In genomic region chr1:232579461-232579860, GRCh38 we compare ENCODE assay signal across 12 cellular contexts. TPM values are rescaled to one million over a fixed set of nuclear protein-coding genes. Genes with fewer than 3 reads are reported as not detected.
DNase-seq lines count a peak whose midpoint lies in the region; ATAC-seq and TF ChIP-seq lines count a peak whose summit lies in the region.
"Had no signal": no experiment of that assay in that cellular context is flagged by ENCODE, and none has a peak within 500 bp of the region (broad histone marks: within the 10 kb centered on the region; RNA-seq: fewer than 3 reads in every experiment).

No MANE protein-coding gene starts in this region.

- TF ChIP-seq CTCF in right atrium auricular region (IDR thresholded peaks at IDR 0.05): no peak
- TF ChIP-seq CTCF in upper lobe of right lung (IDR thresholded peaks at IDR 0.05): no peak

- no peak overlapping the region for H4K8ac ChIP-seq in neuronal stem cell (ENCODE audit: low read depth, low read length)

- H2AFZ ChIP-seq in neuronal stem cell (ENCODE audit: low read length): no peak overlapping the region

- H3K79me1 ChIP-seq in neuronal stem cell (ENCODE audit: low read depth, low read length): no peaks in the 10 kb centered on the region

- H3K4me3 ChIP-seq in right atrium auricular region: no peak overlapping the region
- H3K4me3 ChIP-seq in mesodermal cell (ENCODE audit: extremely low read depth, insufficient read depth, low read length, poor library complexity, severe bottlenecking): no peak overlapping the region
- H3K4me3 ChIP-seq in upper lobe of right lung: no peak overlapping the region
- H3K4me3 ChIP-seq in neuronal stem cell (ENCODE audit: low read length in 2 of 2): no peak overlapping the region

- H3K14ac ChIP-seq in neuronal stem cell (ENCODE audit: low read length): no peak overlapping the region

- intact Hi-C loops in left ventricle myocardium superior (cut with micrococcal nuclease): no loop called here
- intact Hi-C loops in upper lobe of right lung (cut with DNase I): no loop called here

- no CpG with 5 or more reads among the region's 1 CpG for WGBS in mesodermal cell (ENCODE audit: insufficient coverage in 2 of 2), 2 experiments
- WGBS in neuronal stem cell (ENCODE audit: extremely low coverage in 2 of 2, insufficient read length in 2 of 2, insufficient replicate concordance in 1 of 2), 2 donors: no CpG with 5 or more reads among the region's 1 CpG

- H3K36me3 ChIP-seq in right atrium auricular region: no peaks in the 10 kb centered on the region
- H3K36me3 ChIP-seq in mesodermal cell (ENCODE audit: control insufficient read depth, insufficient read depth, low read length): peaks cover 23% of the 10 kb centered on the region
- no peaks in the 10 kb centered on the region for H3K36me3 ChIP-seq in upper lobe of right lung
- peaks cover 0 to 67% of the 10 kb centered on the region in 2 donors for H3K36me3 ChIP-seq in neuronal stem cell (replicated peaks in 1 of 2; ENCODE audit: control insufficient read depth in 2 of 2, insufficient read depth in 2 of 2, low read length in 2 of 2)

- no peaks in the 10 kb centered on the region for H3K36me3 Mint-ChIP-seq in T-helper 17 cell (ENCODE audit: low read depth)

- ATAC-seq in left ventricle myocardium superior (no peak), T-helper 17 cell (no peak), upper lobe of right lung (peak; percentile 56), HG03442 (IDR thresholded peaks at IDR 0.05; ENCODE audit: unreplicated experiment) (no peak)

- H3K4ac ChIP-seq in neuronal stem cell (ENCODE audit: low read length): no peak overlapping the region

- H3K4me1 ChIP-seq in right atrium auricular region (peaks cover 3 to 41% of the 10 kb centered on the region in 2 donors), mesodermal cell (ENCODE audit: control insufficient read depth, insufficient read depth, low read length, poor library complexity, severe bottlenecking) (peaks cover 48% of the 10 kb centered on the region), upper lobe of right lung (peaks cover 38% of the 10 kb centered on the region), neuronal stem cell (ENCODE audit: control insufficient read depth in 2 of 2, insufficient read depth in 1 of 2, low read depth in 1 of 2, low read length in 2 of 2) (peaks cover 17 to 38% of the 10 kb centered on the region in 2 donors)

- no peaks in the 10 kb centered on the region for H3K9me3 ChIP-seq in right atrium auricular region
- H3K9me3 ChIP-seq in T-helper 17 cell (ENCODE audit: control insufficient read depth, low read length, poor library complexity, severe bottlenecking): no peaks in the 10 kb centered on the region
- no peaks in the 10 kb centered on the region for H3K9me3 ChIP-seq in mesodermal cell (ENCODE audit: control insufficient read depth, low read length)
- no peaks in the 10 kb centered on the region for H3K9me3 ChIP-seq in upper lobe of right lung
- peaks cover 0 to 4% of the 10 kb centered on the region in 2 donors for H3K9me3 ChIP-seq in neuronal stem cell (replicated peaks in 1 of 2; ENCODE audit: control insufficient read depth in 2 of 2, insufficient read depth in 1 of 2, low read depth in 1 of 2, low read length in 2 of 2)

- no peak overlapping the region for H2AK5ac ChIP-seq in neuronal stem cell (ENCODE audit: low read depth, low read length)

- DNase-seq in right atrium auricular region (ENCODE audit: low spot score) (no peak), left ventricle myocardium superior (no peak), T-helper 17 cell (no peak), upper lobe of right lung (no peak), DMS153 treated with DMSO at 0.1 percent for 48 hours (lab: John Stamatoyannopoulos, UW; ENCODE audit: unreplicated experiment) (no peak), neuronal stem cell (ENCODE audit: low spot score) (no peak)
- DNase-seq: H7, mesenchymal stem cell, NCI-H1092, NCI-H524 had no signal

- H3K27ac ChIP-seq in right atrium auricular region (peak overlapping the region; percentile 25 to 32), mesodermal cell (ENCODE audit: low read depth, low read length, severe bottlenecking) (peak overlapping the region; percentile 83), upper lobe of right lung (peak overlapping the region; percentile 65), neuronal stem cell (replicated peaks; ENCODE audit: low read length) (no peak overlapping the region)

- peaks cover 15% of the 10 kb centered on the region for H3K4me1 Mint-ChIP-seq in T-helper 17 cell

- no peak overlapping the region for H3K18ac ChIP-seq in neuronal stem cell (ENCODE audit: low read length)

- no peak overlapping the region for H2BK120ac ChIP-seq in neuronal stem cell (ENCODE audit: low read depth, low read length)

- H2BK12ac ChIP-seq in neuronal stem cell (ENCODE audit: low read length): no peak overlapping the region

- peak overlapping the region; percentile 10 for H3K4me3 Mint-ChIP-seq in T-helper 17 cell

- no peak overlapping the region for H3K4me2 ChIP-seq in neuronal stem cell (ENCODE audit: insufficient read depth, low read length, poor library complexity, severe bottlenecking)

- H2BK5ac ChIP-seq in neuronal stem cell (ENCODE audit: low read length): no peak overlapping the region

- no peak overlapping the region for H2BK15ac ChIP-seq in neuronal stem cell (ENCODE audit: low read length)

- no peak overlapping the region for H3K23ac ChIP-seq in neuronal stem cell (ENCODE audit: low read depth, low read length, poor library complexity)

- H3K27ac Mint-ChIP-seq in T-helper 17 cell: peak overlapping the region; percentile 61

- no peak overlapping the region for H3K9ac ChIP-seq in neuronal stem cell (ENCODE audit: low read depth, low read length, poor library complexity)

- no peaks in the 10 kb centered on the region for H3K27me3 ChIP-seq in right atrium auricular region
- H3K27me3 ChIP-seq in upper lobe of right lung: no peaks in the 10 kb centered on the region
- no peaks in the 10 kb centered on the region for H3K27me3 ChIP-seq in neuronal stem cell (ENCODE audit: control insufficient read depth in 3 of 3, insufficient read depth in 3 of 3, low read depth in 1 of 3, low read length in 3 of 3)

- H3K27me3 Mint-ChIP-seq in T-helper 17 cell: no peaks in the 10 kb centered on the region

- no peak overlapping the region for H4K91ac ChIP-seq in neuronal stem cell (ENCODE audit: low read depth, low read length, poor library complexity)

RNA-seq across cellular contexts. Expression of gene SIPA1L2, which starts 50.5 kb away (rescaled TPM):
- total RNA-seq in right atrium auricular region (100 to 1,000 TPM in 1 of 2 donors, 10 to 100 TPM in 1; 57.1 to 100 TPM), left ventricle myocardium superior (127 TPM), T-helper 17 cell (1 to 10 TPM; 1.3 to 3.3 TPM), upper lobe of right lung (38.3 TPM)
- polyA plus RNA-seq in mesodermal cell (2013, experiment 1 of 2): 69.3 TPM
- polyA plus RNA-seq in mesodermal cell (2013, experiment 2 of 2): 74.6 TPM
- polyA plus RNA-seq in neuronal stem cell (2013, experiment 1 of 2): 25.7 TPM
- polyA plus RNA-seq in neuronal stem cell (2013, experiment 2 of 2): 25.1 TPM
